In the genomic region with DNA sequence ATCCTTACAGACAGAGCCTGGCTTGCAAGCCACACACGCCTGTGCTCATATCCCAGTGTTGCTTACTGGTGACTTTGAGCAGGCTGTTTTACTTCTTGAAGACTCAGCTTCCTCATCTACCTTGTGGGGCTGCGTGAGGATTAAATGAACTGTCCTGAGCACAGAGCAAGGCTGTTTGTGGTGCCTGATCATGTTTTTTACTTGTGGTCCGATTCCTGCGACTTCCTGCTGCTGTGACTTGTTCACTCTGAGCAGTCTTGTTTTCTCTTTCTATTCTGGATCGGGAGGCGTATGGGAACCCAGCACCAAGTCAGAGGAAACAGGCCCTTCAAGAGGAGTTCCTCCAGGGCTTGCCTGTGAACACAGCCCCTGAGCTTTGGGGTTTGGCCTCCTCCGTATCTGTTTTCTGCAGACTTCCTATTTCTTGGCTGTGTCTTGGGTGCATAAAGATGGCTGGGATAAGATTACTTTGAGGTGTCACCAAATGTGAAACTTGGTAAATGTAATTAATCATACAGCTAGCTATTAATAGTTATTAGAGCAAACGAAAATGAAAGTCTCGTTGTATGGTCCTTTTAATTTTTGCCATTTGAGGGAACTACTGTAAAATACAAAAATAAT, we compare ENCODE assay signal across 1 cellular context.
TF ChIP-seq lines count a peak whose summit lies in the region.

No MANE protein-coding gene starts in this region.

TF ChIP-seq in K562, 482 proteins besides CTCF, POLR2A, EP300 and RAD21 (continued from another document and continues in another):
- TF ChIP-seq, protein P1, sequence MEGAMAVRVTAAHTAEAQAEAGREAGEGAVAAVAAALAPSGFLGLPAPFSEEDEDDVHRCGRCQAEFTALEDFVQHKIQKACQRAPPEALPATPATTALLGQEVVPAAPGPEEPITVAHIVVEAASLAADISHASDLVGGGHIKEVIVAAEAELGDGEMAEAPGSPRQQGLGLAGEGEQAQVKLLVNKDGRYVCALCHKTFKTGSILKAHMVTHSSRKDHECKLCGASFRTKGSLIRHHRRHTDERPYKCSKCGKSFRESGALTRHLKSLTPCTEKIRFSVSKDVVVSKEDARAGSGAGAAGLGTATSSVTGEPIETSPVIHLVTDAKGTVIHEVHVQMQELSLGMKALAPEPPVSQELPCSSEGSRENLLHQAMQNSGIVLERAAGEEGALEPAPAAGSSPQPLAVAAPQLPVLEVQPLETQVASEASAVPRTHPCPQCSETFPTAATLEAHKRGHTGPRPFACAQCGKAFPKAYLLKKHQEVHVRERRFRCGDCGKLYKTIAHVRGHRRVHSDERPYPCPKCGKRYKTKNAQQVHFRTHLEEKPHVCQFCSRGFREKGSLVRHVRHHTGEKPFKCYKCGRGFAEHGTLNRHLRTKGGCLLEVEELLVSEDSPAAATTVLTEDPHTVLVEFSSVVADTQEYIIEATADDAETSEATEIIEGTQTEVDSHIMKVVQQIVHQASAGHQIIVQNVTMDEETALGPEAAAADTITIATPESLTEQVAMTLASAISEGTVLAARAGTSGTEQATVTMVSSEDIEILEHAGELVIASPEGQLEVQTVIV (CRISPR knock-in tag; IDR thresholded peaks at IDR 0.05; ENCODE audit: borderline replicate concordance): no peak
- TF ChIP-seq ZBED1 (IDR thresholded peaks at IDR 0.05): no peak
- no peak for TF ChIP-seq ZNF354B (CRISPR knock-in tag; IDR thresholded peaks at IDR 0.05)
- no peak for TF ChIP-seq STAG1 (CRISPR knock-in tag; IDR thresholded peaks at IDR 0.05; ENCODE audit: borderline replicate concordance)
- no peak for TF ChIP-seq NFE2L1 (tag; IDR thresholded peaks at IDR 0.05; ENCODE audit: borderline replicate concordance, low read depth)
- TF ChIP-seq GABPB2 (CRISPR knock-in tag; conservative IDR thresholded peaks at IDR 0.05): no peak
- no peak for TF ChIP-seq BACH1 (tag; IDR thresholded peaks at IDR 0.05)
- TF ChIP-seq CBX1 (IDR thresholded peaks at IDR 0.05; ENCODE audit: low read depth): no peak
- no peak for TF ChIP-seq SETDB1 (IDR thresholded peaks at IDR 0.05; ENCODE audit: low read length)
- peak; percentile 68 for TF ChIP-seq GATAD2B (IDR thresholded peaks at IDR 0.05; ENCODE audit: borderline replicate concordance)
- TF ChIP-seq KAT2B (IDR thresholded peaks at IDR 0.05; ENCODE audit: low read depth, low read length): no peak
- 0 out of 4 replicates have a peak, but pooled peaks of 1 of the 2 experiments have one; percentile 22 for TF ChIP-seq MNT (conservative IDR thresholded peaks at IDR 0.05)
- no peak for TF ChIP-seq BHLHE40 (IDR thresholded peaks at IDR 0.05; ENCODE audit: low read length)
- TF ChIP-seq, protein P2, sequence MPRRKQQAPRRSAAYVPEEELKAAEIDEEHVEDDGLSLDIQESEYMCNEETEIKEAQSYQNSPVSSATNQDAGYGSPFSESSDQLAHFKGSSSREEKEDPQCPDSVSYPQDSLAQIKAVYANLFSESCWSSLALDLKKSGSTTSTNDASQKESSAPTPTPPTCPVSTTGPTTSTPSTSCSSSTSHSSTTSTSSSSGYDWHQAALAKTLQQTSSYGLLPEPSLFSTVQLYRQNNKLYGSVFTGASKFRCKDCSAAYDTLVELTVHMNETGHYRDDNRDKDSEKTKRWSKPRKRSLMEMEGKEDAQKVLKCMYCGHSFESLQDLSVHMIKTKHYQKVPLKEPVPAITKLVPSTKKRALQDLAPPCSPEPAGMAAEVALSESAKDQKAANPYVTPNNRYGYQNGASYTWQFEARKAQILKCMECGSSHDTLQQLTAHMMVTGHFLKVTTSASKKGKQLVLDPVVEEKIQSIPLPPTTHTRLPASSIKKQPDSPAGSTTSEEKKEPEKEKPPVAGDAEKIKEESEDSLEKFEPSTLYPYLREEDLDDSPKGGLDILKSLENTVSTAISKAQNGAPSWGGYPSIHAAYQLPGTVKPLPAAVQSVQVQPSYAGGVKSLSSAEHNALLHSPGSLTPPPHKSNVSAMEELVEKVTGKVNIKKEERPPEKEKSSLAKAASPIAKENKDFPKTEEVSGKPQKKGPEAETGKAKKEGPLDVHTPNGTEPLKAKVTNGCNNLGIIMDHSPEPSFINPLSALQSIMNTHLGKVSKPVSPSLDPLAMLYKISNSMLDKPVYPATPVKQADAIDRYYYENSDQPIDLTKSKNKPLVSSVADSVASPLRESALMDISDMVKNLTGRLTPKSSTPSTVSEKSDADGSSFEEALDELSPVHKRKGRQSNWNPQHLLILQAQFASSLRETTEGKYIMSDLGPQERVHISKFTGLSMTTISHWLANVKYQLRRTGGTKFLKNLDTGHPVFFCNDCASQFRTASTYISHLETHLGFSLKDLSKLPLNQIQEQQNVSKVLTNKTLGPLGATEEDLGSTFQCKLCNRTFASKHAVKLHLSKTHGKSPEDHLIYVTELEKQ (CRISPR knock-in tag; IDR thresholded peaks at IDR 0.05): no peak
- TF ChIP-seq NR2C2 (CRISPR knock-in tag; IDR thresholded peaks at IDR 0.05): no peak
- 0 out of 2 replicates have a peak, but pooled peaks have one; percentile 13 for TF ChIP-seq NR2C2 (tag; IDR thresholded peaks at IDR 0.05)
- no peak for TF ChIP-seq RFX5 (IDR thresholded peaks at IDR 0.05; ENCODE audit: low read depth, low read length)
- no peak for TF ChIP-seq IRF2 (CRISPR knock-in tag; IDR thresholded peaks at IDR 0.05)
- no peak for TF ChIP-seq HMGXB4 (CRISPR knock-in tag; IDR thresholded peaks at IDR 0.05)
- TF ChIP-seq, protein P3, sequence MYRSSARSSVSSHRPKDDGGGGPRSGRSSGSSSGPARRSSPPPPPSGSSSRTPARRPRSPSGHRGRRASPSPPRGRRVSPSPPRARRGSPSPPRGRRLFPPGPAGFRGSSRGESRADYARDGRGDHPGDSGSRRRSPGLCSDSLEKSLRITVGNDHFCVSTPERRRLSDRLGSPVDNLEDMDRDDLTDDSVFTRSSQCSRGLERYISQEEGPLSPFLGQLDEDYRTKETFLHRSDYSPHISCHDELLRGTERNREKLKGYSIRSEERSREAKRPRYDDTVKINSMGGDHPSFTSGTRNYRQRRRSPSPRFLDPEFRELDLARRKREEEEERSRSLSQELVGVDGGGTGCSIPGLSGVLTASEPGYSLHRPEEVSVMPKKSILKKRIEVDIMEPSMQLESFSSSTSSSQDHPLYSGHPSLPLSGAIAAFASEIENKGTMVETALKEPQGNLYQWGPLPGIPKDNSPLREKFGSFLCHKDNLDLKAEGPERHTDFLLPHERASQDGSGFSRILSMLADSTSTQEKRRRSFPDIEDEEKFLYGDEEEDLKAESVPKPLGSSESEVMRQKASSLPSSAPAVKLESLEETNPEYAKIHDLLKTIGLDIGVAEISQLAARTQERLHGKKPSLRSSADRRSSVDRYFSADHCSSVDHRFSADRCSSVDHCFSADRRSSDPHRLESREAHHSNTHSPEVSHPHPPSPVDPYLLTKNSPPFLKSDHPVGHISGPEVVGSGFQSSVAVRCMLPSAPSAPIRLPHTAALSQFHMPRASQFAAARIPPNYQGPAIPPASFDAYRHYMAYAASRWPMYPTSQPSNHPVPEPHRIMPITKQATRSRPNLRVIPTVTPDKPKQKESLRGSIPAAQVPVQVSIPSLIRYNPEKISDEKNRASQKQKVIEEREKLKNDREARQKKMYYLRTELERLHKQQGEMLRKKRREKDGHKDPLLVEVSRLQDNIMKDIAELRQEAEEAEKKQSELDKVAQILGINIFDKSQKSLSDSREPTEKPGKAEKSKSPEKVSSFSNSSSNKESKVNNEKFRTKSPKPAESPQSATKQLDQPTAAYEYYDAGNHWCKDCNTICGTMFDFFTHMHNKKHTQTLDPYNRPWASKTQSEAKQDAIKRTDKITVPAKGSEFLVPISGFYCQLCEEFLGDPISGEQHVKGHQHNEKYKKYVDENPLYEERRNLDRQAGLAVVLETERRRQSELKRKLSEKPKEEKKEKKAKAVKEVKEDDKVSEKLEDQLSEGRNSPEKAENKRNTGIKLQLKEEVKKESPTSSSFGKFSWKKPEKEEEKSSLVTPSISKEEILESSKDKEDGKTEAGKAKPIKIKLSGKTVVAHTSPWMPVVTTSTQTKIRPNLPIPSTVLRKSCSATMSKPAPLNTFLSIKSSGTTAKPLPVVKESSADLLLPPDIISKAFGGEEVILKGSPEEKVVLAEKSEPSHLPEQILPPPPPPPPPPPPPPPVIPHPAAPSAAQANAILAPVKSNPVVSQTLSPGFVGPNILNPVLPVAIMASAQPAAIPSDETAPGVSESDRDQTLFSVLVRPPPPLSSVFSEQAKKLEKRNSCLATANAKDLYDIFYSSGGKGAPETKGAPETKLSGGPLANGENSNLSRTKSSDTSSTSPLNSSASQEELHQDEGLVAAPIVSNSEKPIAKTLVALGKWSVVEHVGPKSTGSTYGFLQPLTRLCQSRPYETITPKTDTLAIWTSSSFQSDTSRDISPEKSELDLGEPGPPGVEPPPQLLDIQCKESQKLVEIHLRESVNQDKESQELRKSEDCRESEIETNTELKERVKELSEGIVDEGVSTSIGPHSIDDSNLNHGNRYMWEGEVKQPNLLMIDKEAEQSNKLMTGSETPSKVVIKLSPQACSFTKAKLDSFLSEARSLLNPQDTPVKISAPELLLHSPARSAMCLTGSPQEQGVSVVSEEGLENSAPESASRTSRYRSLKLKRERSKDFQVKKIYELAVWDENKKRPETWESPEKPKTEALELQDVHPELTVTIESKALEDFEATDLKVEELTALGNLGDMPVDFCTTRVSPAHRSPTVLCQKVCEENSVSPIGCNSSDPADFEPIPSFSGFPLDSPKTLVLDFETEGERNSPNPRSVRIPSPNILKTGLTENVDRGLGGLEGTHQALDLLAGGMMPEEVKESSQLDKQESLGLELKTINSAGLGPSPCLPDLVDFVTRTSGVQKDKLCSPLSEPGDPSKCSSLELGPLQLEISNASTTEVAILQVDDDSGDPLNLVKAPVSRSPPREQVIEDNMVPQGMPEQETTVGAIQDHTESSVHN (IDR thresholded peaks at IDR 0.05; ENCODE audit: borderline replicate concordance in 1 of 2, low read depth in 1 of 2): 0 out of 4 replicates have a peak, but pooled peaks of 1 of the 2 experiments have one; percentile 24
- no peak for TF ChIP-seq HDAC8 (tag; IDR thresholded peaks at IDR 0.05)
- TF ChIP-seq RBBP5 (IDR thresholded peaks at IDR 0.05; ENCODE audit: borderline replicate concordance, insufficient read depth, low read length, poor library complexity, severe bottlenecking): no peak
- TF ChIP-seq, protein P4, sequence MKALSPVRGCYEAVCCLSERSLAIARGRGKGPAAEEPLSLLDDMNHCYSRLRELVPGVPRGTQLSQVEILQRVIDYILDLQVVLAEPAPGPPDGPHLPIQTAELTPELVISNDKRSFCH (CRISPR knock-in tag; IDR thresholded peaks at IDR 0.05): no peak
- TF ChIP-seq, protein P4 (tag; IDR thresholded peaks at IDR 0.05): 0 out of 2 replicates have a peak, but pooled peaks have one; percentile 21
- no peak for TF ChIP-seq ZBTB26 (CRISPR knock-in tag; IDR thresholded peaks at IDR 0.05)
- no peak for TF ChIP-seq RAD51 (IDR thresholded peaks at IDR 0.05; ENCODE audit: borderline replicate concordance, low read depth)
- TF ChIP-seq PURB (CRISPR knock-in tag; IDR thresholded peaks at IDR 0.05; ENCODE audit: low read depth): no peak
- no peak for TF ChIP-seq ESRRB (CRISPR knock-in tag; IDR thresholded peaks at IDR 0.05; ENCODE audit: borderline replicate concordance)
- TF ChIP-seq TRIM28 (IDR thresholded peaks at IDR 0.05): no peak
- no peak for TF ChIP-seq SRSF7 (optimal IDR thresholded peaks at IDR 0.05; ENCODE audit: low read depth, low read length)
- no peak for TF ChIP-seq MAFF (IDR thresholded peaks at IDR 0.05; ENCODE audit: low read length)
- TF ChIP-seq WHSC1 (IDR thresholded peaks at IDR 0.05; ENCODE audit: low read length): no peak
- TF ChIP-seq PHB (CRISPR knock-in tag; IDR thresholded peaks at IDR 0.05): no peak
- no peak for TF ChIP-seq ETV5 (CRISPR knock-in tag; IDR thresholded peaks at IDR 0.05; ENCODE audit: low read depth)
- peak in 1 of 2 experiments; percentile 47; a peak in 1 of 4 replicates for TF ChIP-seq RCOR1 (IDR thresholded peaks at IDR 0.05; ENCODE audit: borderline replicate concordance in 1 of 2, low read depth in 2 of 2, low read length in 2 of 2)
- no peak for TF ChIP-seq SIN3B (IDR thresholded peaks at IDR 0.05; ENCODE audit: low read depth)
- TF ChIP-seq NFE2 (IDR thresholded peaks at IDR 0.05; ENCODE audit: low read depth): no peak
- peak; percentile 70; the same call in 1 of the 2 replicates for TF ChIP-seq FOXM1 (IDR thresholded peaks at IDR 0.05; ENCODE audit: low read depth)
- TF ChIP-seq FOXM1 (CRISPR knock-in tag; IDR thresholded peaks at IDR 0.05; ENCODE audit: low read depth): no peak
- no peak for TF ChIP-seq SIRT6 (IDR thresholded peaks at IDR 0.05; ENCODE audit: low read depth, low read length)
